In the genomic region with DNA sequence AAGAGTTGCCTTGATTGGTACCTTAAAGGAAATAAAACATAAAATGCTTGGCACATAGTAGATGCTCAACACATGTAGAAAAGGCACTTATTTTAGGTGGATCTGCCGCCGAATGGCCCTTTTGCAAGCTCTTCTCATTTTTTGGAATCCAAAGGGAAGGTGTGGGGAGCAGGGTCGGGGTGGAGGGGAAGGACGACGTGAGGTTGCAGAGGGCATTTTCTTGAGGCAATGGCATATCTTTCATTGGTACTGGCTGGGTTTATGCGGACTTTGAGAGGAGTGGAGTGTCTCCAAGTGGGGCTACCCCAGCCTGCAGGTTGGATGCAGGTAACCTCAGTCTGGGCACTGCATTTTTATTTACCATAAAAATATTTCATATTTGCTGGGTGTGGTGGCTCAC, we compare ENCODE assay signal across 18 cellular contexts. TPM values are rescaled to one million over a fixed set of nuclear protein-coding genes. Genes with fewer than 3 reads are reported as not detected.
A peak's percentile ranks its signal among the peaks of the same experiment; 100 is the strongest.
DNase-seq lines count a peak whose midpoint lies in the region; ATAC-seq and TF ChIP-seq lines count a peak whose summit lies in the region.
"Had no signal": no experiment of that assay in that cellular context is flagged by ENCODE, and none has a peak within 500 bp of the region (broad histone marks: within the 10 kb centered on the region; RNA-seq: fewer than 3 reads in every experiment).

No MANE protein-coding gene starts in this region.

- no peaks in the 10 kb centered on the region for H4K20me1 ChIP-seq in H9 (ENCODE audit: control insufficient read depth, insufficient read depth, insufficient read length)
- H4K20me1 ChIP-seq: BLaER1 had no signal

- no peaks in the 10 kb centered on the region for H3K4me1 Mint-ChIP-seq in activated CD8-positive, alpha-beta memory T cell treated with anti-CD3 and anti-CD28 coated beads, Interleukin-2, amount 10 ng/mL, durations not matched to agents 7 days and 5 days
- H3K4me1 Mint-ChIP-seq in H9 (peaks cover 19 to 40% of the 10 kb centered on the region in 2 experiments), nephron progenitor cell (peaks cover 85% of the 10 kb centered on the region)
- H3K4me1 Mint-ChIP-seq: CD4-positive, alpha-beta memory T cell had no signal

- H3K4ac ChIP-seq in H9 (ENCODE audit: low read depth, low read length), result no peak overlapping the region

- H3K18ac ChIP-seq in H9 (ENCODE audit: insufficient read length, low read depth, low read length), result no peak overlapping the region

- no peak overlapping the region for H4K8ac ChIP-seq in H9 (replicated peaks; ENCODE audit: insufficient read length, low read depth, low read length)

- no peaks in the 10 kb centered on the region for H3K9me3 Mint-ChIP-seq in activated CD8-positive, alpha-beta memory T cell treated with anti-CD3 and anti-CD28 coated beads, Interleukin-2, amount 10 ng/mL, durations not matched to agents 7 days and 5 days (ENCODE audit: low read depth)
- H3K9me3 Mint-ChIP-seq in H9, result no peaks in the 10 kb centered on the region
- no peaks in the 10 kb centered on the region for H3K9me3 Mint-ChIP-seq in nephron progenitor cell
- H3K9me3 Mint-ChIP-seq: CD4-positive, alpha-beta memory T cell had no signal

- H2BK12ac ChIP-seq in H9 (ENCODE audit: insufficient read length, low read depth, low read length), result no peak overlapping the region

- H3K27me3 ChIP-seq in H9 (ENCODE audit: insufficient read depth, low read length), result no peaks in the 10 kb centered on the region

- H3K9me3 ChIP-seq in H9 (ENCODE audit: control insufficient read depth, low read depth, low read length), result no peaks in the 10 kb centered on the region
- H3K9me3 ChIP-seq: BLaER1 had no signal

- no CpG with 5 or more reads among the region's 6 CpGs for WGBS in H9 (ENCODE audit: extremely low coverage, insufficient read length, low lambda C conversion rate)

- DNase-seq in activated CD8-positive, alpha-beta memory T cell treated with anti-CD3 and anti-CD28 coated beads, Interleukin-2, amount 10 ng/mL, durations not matched to agents 7 days and 5 days, result peak; percentile 19
- DNase-seq in activated CD8-positive, alpha-beta memory T cell treated with anti-CD3 and anti-CD28 coated beads, Interleukin-2, amount 50 U/mL, for 48 hours, result no peak
- DNase-seq in H9 (peak; percentile 9), nephron progenitor cell (no peak), ureter (ENCODE audit: low spot score) (peak; percentile 10), NCI-H2196 treated with DMSO at 0.1 percent for 48 hours (lab: John Stamatoyannopoulos, UW; ENCODE audit: unreplicated experiment) (no peak), amygdala (lab: John Stamatoyannopoulos, UW) (no peak)
- DNase-seq: 8988T; CD4-positive, alpha-beta memory T cell; DMS153; DMS79; GM23248; HCEC 1CT had no signal

- TF ChIP-seq CTCF in H9 (conservative IDR thresholded peaks at IDR 0.05) (no peak), nephron progenitor cell (IDR thresholded peaks at IDR 0.05) (no peak)

- H3K23me2 ChIP-seq in H9 (ENCODE audit: insufficient read length, low read depth, low read length, poor library complexity, severe bottlenecking), result peaks cover 2% of the 10 kb centered on the region

- peaks cover 21% of the 10 kb centered on the region for H3K27me3 Mint-ChIP-seq in activated CD8-positive, alpha-beta memory T cell treated with anti-CD3 and anti-CD28 coated beads, Interleukin-2, amount 10 ng/mL, durations not matched to agents 7 days and 5 days
- peaks cover 17% of the 10 kb centered on the region for H3K27me3 Mint-ChIP-seq in H9 (ENCODE audit: low read depth)
- H3K27me3 Mint-ChIP-seq in nephron progenitor cell (ENCODE audit: low read depth, poor library complexity), result peaks cover 15% of the 10 kb centered on the region

- H3K9ac ChIP-seq in H9 (ENCODE audit: extremely low read depth, insufficient read length, low read length), result no peak overlapping the region
- H3K9ac ChIP-seq: BLaER1, GM23248 had no signal

- peaks cover 2% of the 10 kb centered on the region; the same call in 1 of the 2 replicates for H3K4me1 ChIP-seq in H9 (ENCODE audit: insufficient read depth, low read length)

- no peak overlapping the region for H2BK5ac ChIP-seq in H9 (ENCODE audit: insufficient read length, low read length)

- no peak overlapping the region for H3K27ac Mint-ChIP-seq in activated CD8-positive, alpha-beta memory T cell treated with anti-CD3 and anti-CD28 coated beads, Interleukin-2, amount 10 ng/mL, durations not matched to agents 7 days and 5 days
- H3K27ac Mint-ChIP-seq in H9 (no peak overlapping the region), nephron progenitor cell (peak overlapping the region; percentile 10)
- H3K27ac Mint-ChIP-seq: CD14-positive monocyte; CD4-positive, alpha-beta memory T cell had no signal

- H3K4me2 ChIP-seq in H9 (ENCODE audit: insufficient read depth, insufficient read length, low read length), result no peak overlapping the region
- H3K4me2 ChIP-seq: BLaER1 had no signal

- H4K91ac ChIP-seq in H9 (ENCODE audit: insufficient read length, low read depth, low read length), result no peak overlapping the region

- CTCF ChIA-PET in activated CD8-positive, alpha-beta memory T cell treated with anti-CD3 and anti-CD28 coated beads, Interleukin-2, amount 10 ng/mL, durations not matched to agents 7 days and 5 days (lab: Charles Lee), result no interaction called here

- no peak overlapping the region for H3K27ac ChIP-seq in H9 (ENCODE audit: insufficient read length, low read depth, low read length)
- H3K27ac ChIP-seq: BLaER1, GM23248, HL-60 had no signal

- no peak overlapping the region for H3K56ac ChIP-seq in H9 (ENCODE audit: insufficient read length, low read depth, low read length)

- no peak overlapping the region for H3K14ac ChIP-seq in H9 (ENCODE audit: insufficient read depth, low read length)

- H3K23ac ChIP-seq in H9 (ENCODE audit: insufficient read length, low read depth, low read length), result no peak overlapping the region

- no peaks in the 10 kb centered on the region for H3K79me1 ChIP-seq in H9 (ENCODE audit: insufficient read depth, low read depth, low read length, poor library complexity, severe bottlenecking)

- no peak overlapping the region for H2AK5ac ChIP-seq in H9 (ENCODE audit: insufficient read length, low read length)

- no peak for ATAC-seq in activated CD8-positive, alpha-beta memory T cell treated with anti-CD3 and anti-CD28 coated beads, Interleukin-2, amount 10 ng/mL, durations not matched to agents 7 days and 5 days
- ATAC-seq: GM12878 had no signal

- H2AFZ ChIP-seq in H9 (ENCODE audit: low read length), result no peak overlapping the region
- H2AFZ ChIP-seq: GM23248 had no signal

- H3K36me3 Mint-ChIP-seq in activated CD8-positive, alpha-beta memory T cell treated with anti-CD3 and anti-CD28 coated beads, Interleukin-2, amount 10 ng/mL, durations not matched to agents 7 days and 5 days, result no peaks in the 10 kb centered on the region
- H3K36me3 Mint-ChIP-seq in H9 (ENCODE audit: insufficient read depth in 1 of 3, low read depth in 3 of 3), result no peaks in the 10 kb centered on the region; a peak in 1 of 7 replicates
- H3K36me3 Mint-ChIP-seq in nephron progenitor cell (ENCODE audit: low read depth), result no peaks in the 10 kb centered on the region
- H3K36me3 Mint-ChIP-seq: CD14-positive monocyte; CD4-positive, alpha-beta memory T cell had no signal

- H3T11ph ChIP-seq in H9 (ENCODE audit: low read length), result no peak overlapping the region

- H2BK15ac ChIP-seq in H9 (ENCODE audit: low read depth, low read length), result no peak overlapping the region

- H2BK120ac ChIP-seq in H9 (ENCODE audit: low read depth, low read length, poor library complexity, severe bottlenecking), result no peak overlapping the region

- H2BK20ac ChIP-seq in H9 (ENCODE audit: low read depth, low read length, poor library complexity, severe bottlenecking), result no peak overlapping the region

- no peak overlapping the region for H4K5ac ChIP-seq in H9 (ENCODE audit: insufficient read length, low read depth, low read length)

- H3K4me3 Mint-ChIP-seq in activated CD8-positive, alpha-beta memory T cell treated with anti-CD3 and anti-CD28 coated beads, Interleukin-2, amount 10 ng/mL, durations not matched to agents 7 days and 5 days, result no peak overlapping the region
- H3K4me3 Mint-ChIP-seq in H9 (no peak overlapping the region), nephron progenitor cell (peak overlapping the region; percentile 6)
- H3K4me3 Mint-ChIP-seq: CD4-positive, alpha-beta memory T cell had no signal

- H3K79me2 ChIP-seq in H9 (ENCODE audit: insufficient read depth, low read length), result no peaks in the 10 kb centered on the region

RNA-seq across cellular contexts. Expression of a gene that starts 8.1 kb away (rescaled TPM):
- not detected for total RNA-seq in activated CD8-positive, alpha-beta memory T cell treated with anti-CD3 and anti-CD28 coated beads, Interleukin-2, amount 10 ng/mL, durations not matched to agents 7 days and 5 days
- total RNA-seq in H9 (2021) (not detected in 2 replicates), ureter (not detected)
- total RNA-seq: CD4-positive, alpha-beta memory T cell; GM12878; GM23248; H4 had no signal

Comparison
In these comparisons a context has a peak if more than half of its experiments do, and no peak if none do; other contexts are left out.
1. DNase-seq: peak in activated CD8-positive, alpha-beta memory T cell treated with anti-CD3 and anti-CD28 coated beads, Interleukin-2, amount 10 ng/mL, durations not matched to agents 7 days and 5 days (single experiment), H9 (single experiment) and ureter (single experiment); none in activated CD8-positive, alpha-beta memory T cell treated with anti-CD3 and anti-CD28 coated beads, Interleukin-2, amount 50 U/mL, for 48 hours (single experiment), nephron progenitor cell (single experiment), NCI-H2196 treated with DMSO at 0.1 percent for 48 hours (single experiment) and amygdala (0 of 56).